8 cellular contexts compared by ENCODE assay signal in the genomic region with DNA sequence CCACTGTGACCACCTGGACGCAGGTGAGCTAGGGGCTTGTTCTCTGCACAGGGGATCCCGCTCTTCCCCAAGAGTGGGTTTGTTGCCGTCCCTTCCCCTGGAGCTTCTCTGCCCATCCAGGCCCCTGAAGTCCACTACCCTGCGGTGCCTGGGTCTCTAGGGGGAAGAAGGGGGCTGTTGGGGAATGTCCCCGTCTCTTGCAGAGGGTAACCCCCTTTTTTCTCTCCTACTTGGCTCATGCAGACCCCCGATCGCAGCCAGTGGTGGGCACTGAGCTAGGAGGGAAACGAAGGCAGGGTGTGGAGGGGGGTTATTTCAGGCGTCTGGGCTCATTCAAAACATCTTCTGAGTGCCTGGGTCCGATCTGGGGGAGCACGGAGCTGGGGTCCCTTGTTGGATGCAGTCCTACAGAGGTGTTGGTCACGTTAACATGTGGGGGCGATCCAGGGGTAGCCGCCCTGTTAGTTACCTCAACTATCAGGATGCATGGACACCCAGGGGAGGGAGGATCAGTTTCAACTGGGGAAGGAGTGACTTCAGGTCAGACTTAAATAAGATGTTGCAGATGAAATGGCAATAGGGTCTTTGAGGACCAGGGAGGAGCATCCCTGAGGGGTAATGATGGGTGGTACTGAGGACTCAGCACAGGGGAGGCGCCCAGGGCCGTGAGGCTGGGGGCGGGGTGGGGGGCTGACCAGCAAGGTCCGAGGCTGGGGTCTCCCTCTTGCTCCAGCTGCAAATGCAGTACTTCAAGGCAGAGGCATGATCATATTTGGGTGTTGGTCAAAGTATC. TPM values are rescaled to one million over a fixed set of nuclear protein-coding genes. Genes with fewer than 3 reads are reported as not detected.
A peak's percentile ranks its signal among the peaks of the same experiment; 100 is the strongest.
DNase-seq lines count a peak whose midpoint lies in the region; ATAC-seq and TF ChIP-seq lines count a peak whose summit lies in the region.
"Not testable (repeated sequence)": the region's sequence is repeated elsewhere in the genome, so short reads cannot be mapped to it uniquely, and the experiment has no call there.

No MANE protein-coding gene starts in this region.

- not testable (repeated sequence) for H3K36me3 ChIP-seq in CD8-positive, alpha-beta T cell (ENCODE audit: insufficient read depth, low read length); IMR-90 (ENCODE audit: control insufficient read depth, insufficient read depth, low read length); adrenal gland (replicated peaks in 1 of 2); left lung; ovary; thymus (ENCODE audit: control insufficient read depth, insufficient read depth)

- ATAC-seq in CD8-positive, alpha-beta T cell: not testable (repeated sequence)
- ATAC-seq in IMR-90 (ENCODE audit: low read depth) (peak; percentile 2; the same call in 1 of the 2 replicates), left lung (peak; percentile 27)

- not testable (repeated sequence) for H3K23ac ChIP-seq in IMR-90 (ENCODE audit: low read depth, low read length)

- in situ Hi-C loops in IMR-90 (cut with MboI; ENCODE audit: low sequenced_read_pairs): not testable (repeated sequence)

- peak overlapping the region; percentile 99 for H3K4me3 ChIP-seq in CD8-positive, alpha-beta T cell (ENCODE audit: low read depth, low read length)
- H3K4me3 ChIP-seq in IMR-90 (ENCODE audit: insufficient read depth, low read depth, low read length): peak overlapping the region; percentile 76
- peak overlapping the region in 3 of 4 donors; percentile 62 to 73 (median 62) for H3K4me3 ChIP-seq in adrenal gland
- peak overlapping the region; percentile 78 for H3K4me3 ChIP-seq in epithelial cell of esophagus (ENCODE audit: low read length)
- peak overlapping the region; percentile 54 to 57 for H3K4me3 ChIP-seq in left lung
- peak overlapping the region; percentile 62 for H3K4me3 ChIP-seq in ovary
- H3K4me3 ChIP-seq in thymus (ENCODE audit: low read length): peak overlapping the region; percentile 66

- peak overlapping the region; percentile 73 for H3K4ac ChIP-seq in IMR-90 (ENCODE audit: low read depth, low read length)

- not testable (repeated sequence) for H3K56ac ChIP-seq in IMR-90 (ENCODE audit: extremely low read depth, insufficient read depth, low read length)

- H4K8ac ChIP-seq in IMR-90 (ENCODE audit: low read depth in 2 of 2, low read length in 2 of 2): peak overlapping the region; percentile 32 to 84; a peak in 3 of 4 replicates

- H2AK9ac ChIP-seq in IMR-90 (replicated peaks; ENCODE audit: low read depth, low read length, poor library complexity): peak overlapping the region; percentile 73

- WGBS in IMR-90 (ENCODE audit: extremely low coverage in 2 of 2, insufficient read length in 1 of 2), 2 experiments: 64% methylated on average over 6 of the region's 18 CpGs; no CpG with 5 or more reads in 1 of the 2 experiments
- WGBS in adrenal gland, 4 donors: 34 to 48% (median 40%) methylated on average over 17 to 18 of the region's 18 CpGs
- WGBS in ovary, 3 donors: 39 to 44% (median 40%) methylated on average over 18 of the region's 18 CpGs
- 55% methylated on average over 18 of the region's 18 CpGs for WGBS in thymus

- H3K18ac ChIP-seq in IMR-90 (ENCODE audit: low read depth, low read length): not testable (repeated sequence)

- H3K14ac ChIP-seq in IMR-90 (replicated peaks; ENCODE audit: low read depth, low read length): peak overlapping the region; percentile 44; the same call in 1 of the 2 replicates

- H3K9me3 Mint-ChIP-seq in CD8-positive, alpha-beta T cell; T-helper 2 cell treated with Interferon-gamma antibody and Interleukin-4, amounts not matched to agents 5 μg/mL and 100 μg/mL, for 36 hours: not testable (repeated sequence)

- H3K79me1 ChIP-seq in IMR-90 (ENCODE audit: low read depth in 1 of 2, low read length in 2 of 2): not testable (repeated sequence)

- not testable (repeated sequence) for H2BK5ac ChIP-seq in IMR-90 (ENCODE audit: low read depth, low read length, poor library complexity, severe bottlenecking)

- H3K9ac ChIP-seq in IMR-90 (ENCODE audit: low read depth, low read length): peak overlapping the region; percentile 17; the same call in 1 of the 2 replicates

- not testable (repeated sequence) for H3K9me1 ChIP-seq in IMR-90 (ENCODE audit: insufficient read depth, low read length)

- not testable (repeated sequence) for H3K9me3 ChIP-seq in CD8-positive, alpha-beta T cell (ENCODE audit: low read length); IMR-90 (ENCODE audit: control insufficient read depth, insufficient read depth, low read length); adrenal gland (replicated peaks in 1 of 3); left lung; ovary; thymus (ENCODE audit: control insufficient read depth)

- POLR2A ChIA-PET in CD8-positive, alpha-beta T cell (lab: Charles Lee): interaction anchor here (0.6 to 2.7 kb wide), 10 partner anchors 12 to 836 kb away, joined by 3 to 31 read pairs (median 3); a partner anchor contains a TSS
- POLR2A ChIA-PET in IMR-90 (lab: Charles Lee; ENCODE audit: unreplicated experiment): not testable (repeated sequence)

- CTCF ChIA-PET in CD8-positive, alpha-beta T cell (lab: Charles Lee); IMR-90 (lab: Yijun Ruan, JAX): not testable (repeated sequence)

- peak in 1 of 7 experiments; percentile 12 for DNase-seq in CD8-positive, alpha-beta T cell
- not testable (repeated sequence) for DNase-seq in IMR-90; T-helper 2 cell treated with Interferon-gamma antibody and Interleukin-4, amounts not matched to agents 5 μg/mL and 100 μg/mL, for 36 hours (ENCODE audit: low spot score); epithelial cell of esophagus (ENCODE audit: low read depth); left lung
- DNase-seq in adrenal gland (peak in 1 of 7 donors; percentile 21), ovary (peak in 3 of 5 donors; percentile 20 to 34 (median 21))

- H4K91ac ChIP-seq in IMR-90 (ENCODE audit: insufficient read depth, low read depth, low read length): not testable (repeated sequence)

- TF ChIP-seq CTCF in CD8-positive, alpha-beta T cell (IDR thresholded peaks at IDR 0.05); IMR-90 (conservative IDR thresholded peaks at IDR 0.05; ENCODE audit: low read depth, low read length); adrenal gland (IDR thresholded peaks at IDR 0.05); epithelial cell of esophagus (IDR thresholded peaks at IDR 0.05; ENCODE audit: insufficient read depth, low read depth, low read length, missing control alignments); left lung (IDR thresholded peaks at IDR 0.05); ovary (IDR thresholded peaks at IDR 0.05): not testable (repeated sequence)

- H2BK20ac ChIP-seq in IMR-90 (ENCODE audit: low read depth, low read length): not testable (repeated sequence)

- not testable (repeated sequence) for TF ChIP-seq EP300 in ovary (IDR thresholded peaks at IDR 0.05)

- not testable (repeated sequence) for TF ChIP-seq RAD21 in IMR-90 (IDR thresholded peaks at IDR 0.05; ENCODE audit: low read length)

- dilution Hi-C loops in IMR-90 (cut with HindIII; ENCODE audit: low sequenced_read_pairs, unreplicated experiment): not testable (repeated sequence)

- peak overlapping the region; percentile 91 for H3K4me3 Mint-ChIP-seq in CD8-positive, alpha-beta T cell
- H3K4me3 Mint-ChIP-seq in T-helper 2 cell treated with Interferon-gamma antibody and Interleukin-4, amounts not matched to agents 5 μg/mL and 100 μg/mL, for 36 hours: peak overlapping the region; percentile 86

- H2AFZ ChIP-seq in IMR-90 (replicated peaks; ENCODE audit: low read length, poor library complexity): peak overlapping the region; percentile 97

- not testable (repeated sequence) for H3K27me3 Mint-ChIP-seq in CD8-positive, alpha-beta T cell (ENCODE audit: low read depth); T-helper 2 cell treated with Interferon-gamma antibody and Interleukin-4, amounts not matched to agents 5 μg/mL and 100 μg/mL, for 36 hours (ENCODE audit: low read depth)

- H3K27me3 ChIP-seq in CD8-positive, alpha-beta T cell (ENCODE audit: insufficient read depth, low read length); IMR-90 (ENCODE audit: control insufficient read depth, insufficient read depth, low read length); adrenal gland; left lung; ovary; thymus (ENCODE audit: control insufficient read depth, insufficient read depth): not testable (repeated sequence)

- peak overlapping the region; percentile 81 for H3K4me2 ChIP-seq in IMR-90 (ENCODE audit: low read depth, low read length)

- peaks cover 28% of the 10 kb centered on the region for H3K4me1 Mint-ChIP-seq in CD8-positive, alpha-beta T cell (ENCODE audit: low read depth)
- peaks cover 11% of the 10 kb centered on the region for H3K4me1 Mint-ChIP-seq in T-helper 2 cell treated with Interferon-gamma antibody and Interleukin-4, amounts not matched to agents 5 μg/mL and 100 μg/mL, for 36 hours (ENCODE audit: low read depth)

- peak overlapping the region; percentile 96 for H3K27ac ChIP-seq in CD8-positive, alpha-beta T cell (ENCODE audit: low read depth, low read length)
- H3K27ac ChIP-seq in IMR-90 (ENCODE audit: insufficient read depth, low read length); adrenal gland; ovary; thymus (ENCODE audit: low read depth): not testable (repeated sequence)
- peak overlapping the region in 1 of 2 donors; percentile 96 for H3K27ac ChIP-seq in left lung

- H3K36me3 Mint-ChIP-seq in CD8-positive, alpha-beta T cell; T-helper 2 cell treated with Interferon-gamma antibody and Interleukin-4, amounts not matched to agents 5 μg/mL and 100 μg/mL, for 36 hours (ENCODE audit: low read depth): not testable (repeated sequence)

- H4K20me1 ChIP-seq in IMR-90 (ENCODE audit: insufficient read depth, low read length): not testable (repeated sequence)

- intact Hi-C loops in CD8-positive, alpha-beta T cell (cut with DNase I, micrococcal nuclease): loop anchor here (1.0 to 2.0 kb wide), 3 partner anchors 11 to 329 kb away; a partner anchor contains a TSS
- intact Hi-C loops in IMR-90 (cut with micrococcal nuclease); adrenal gland (cut with DNase I); left lung (cut with DNase I); ovary (cut with DNase I): not testable (repeated sequence)

- not testable (repeated sequence) for TF ChIP-seq POLR2A in IMR-90 (IDR thresholded peaks at IDR 0.05; ENCODE audit: low read depth, low read length); adrenal gland (IDR thresholded peaks at IDR 0.05); ovary (IDR thresholded peaks at IDR 0.05)

- H3K27ac Mint-ChIP-seq in CD8-positive, alpha-beta T cell: peak overlapping the region; percentile 91
- H3K27ac Mint-ChIP-seq in T-helper 2 cell treated with Interferon-gamma antibody and Interleukin-4, amounts not matched to agents 5 μg/mL and 100 μg/mL, for 36 hours: peak overlapping the region; percentile 92

- peak overlapping the region; percentile 65 for H4K5ac ChIP-seq in IMR-90 (ENCODE audit: low read depth, low read length)

- H2AK5ac ChIP-seq in IMR-90 (ENCODE audit: low read depth, low read length): not testable (repeated sequence)

- BruUV-seq in IMR-90 (replicated peaks; lab: Mats Ljungman, UMichigan): not testable (repeated sequence)

- H3K4me1 ChIP-seq in CD8-positive, alpha-beta T cell (ENCODE audit: insufficient read depth, low read length): peaks cover 30% of the 10 kb centered on the region
- not testable (repeated sequence) for H3K4me1 ChIP-seq in IMR-90 (ENCODE audit: control insufficient read depth, insufficient read depth, low read length); ovary (ENCODE audit: insufficient read depth); thymus (ENCODE audit: control insufficient read depth, insufficient read depth, low read length)
- H3K4me1 ChIP-seq in adrenal gland (replicated peaks in 1 of 2) (peaks cover 7 to 10% of the 10 kb centered on the region in 2 donors), left lung (peaks cover 0 to 26% of the 10 kb centered on the region in 2 donors)

- not testable (repeated sequence) for H2BK15ac ChIP-seq in IMR-90 (ENCODE audit: low read depth, low read length)

- not testable (repeated sequence) for H2BK120ac ChIP-seq in IMR-90 (ENCODE audit: low read depth, low read length)

RNA-seq across cellular contexts. Expression of a gene that starts 42.2 kb away (rescaled TPM):
- total RNA-seq in CD8-positive, alpha-beta T cell: 10 to 100 TPM; 93.9 to 98.4 TPM
- total RNA-seq in IMR-90 (2012; rRNA removed): 26.9 and 30.1 TPM in 2 replicates
- polyA plus RNA-seq in IMR-90 (2012; rRNA removed): 23.0 and 24.8 TPM in 2 replicates
- 17.8 and 19.6 TPM in 2 replicates for polyA plus RNA-seq in IMR-90 (2012; cell fraction: cytosol; rRNA removed)
- polyA plus RNA-seq in IMR-90 (2012; cell fraction: nucleus; rRNA removed; ENCODE audit: low replicate concordance): 33.4 and 36.7 TPM in 2 replicates
- 10 to 100 TPM; 13.7 to 35.7 (median 28.0) TPM for total RNA-seq in adrenal gland
- polyA plus RNA-seq in adrenal gland: 10 to 100 TPM; 13.6 to 19.6 (median 14.6) TPM
- 10 to 100 TPM; 28.4 to 34.4 TPM for total RNA-seq in left lung
- 10 to 100 TPM; 28.7 to 46.2 (median 36.6) TPM for total RNA-seq in ovary
- polyA plus RNA-seq in ovary: 10 to 100 TPM; 20.1 to 31.7 TPM
- 19.2 TPM for polyA plus RNA-seq in thymus

RNA-seq across cellular contexts. Expression of a gene that starts 56.9 kb away (rescaled TPM):
- total RNA-seq in CD8-positive, alpha-beta T cell: 1 to 10 TPM; 1.5 to 1.8 TPM
- not detected in 2 replicates for total RNA-seq in IMR-90 (2012; rRNA removed)
- polyA plus RNA-seq in IMR-90 (2012; rRNA removed): not detected in 2 replicates
- polyA plus RNA-seq in IMR-90 (2012; cell fraction: cytosol; rRNA removed): not detected in 2 replicates
- not detected in 2 replicates for polyA plus RNA-seq in IMR-90 (2012; cell fraction: nucleus; rRNA removed; ENCODE audit: low replicate concordance)
- total RNA-seq in adrenal gland: not detected
- polyA plus RNA-seq in adrenal gland: under 1 TPM; 0.26 to 0.80 (median 0.64) TPM
- not detected for total RNA-seq in left lung
- total RNA-seq in ovary: not detected
- under 1 TPM; 0.13 to 0.32 TPM for polyA plus RNA-seq in ovary
- polyA plus RNA-seq in thymus: 3.4 TPM
